ENCODE assay signal across 23 cellular contexts in genomic region chr1:72601035-72601674, GRCh38.
"Had no signal": no experiment of that assay in that cellular context is flagged by ENCODE, and none has a peak within 500 bp of the region (broad histone marks: within the 10 kb centered on the region; RNA-seq: fewer than 3 reads in every experiment).

No MANE protein-coding gene starts in this region.

- H3K9me3 ChIP-seq: gastrocnemius medialis, heart right ventricle, mucosa of descending colon, neutrophil, psoas muscle, sigmoid colon, testis, tibial nerve, upper lobe of right lung, vagina had no signal

- H3K27ac ChIP-seq: gastrocnemius medialis, heart right ventricle, neutrophil, psoas muscle, sigmoid colon, skin epidermis, testis, tibial nerve, upper lobe of right lung, vagina had no signal

- H3K27me3 Mint-ChIP-seq: dendritic cell treated with granulocyte-macrophage colony-stimulating factor and Interleukin-4, amounts not matched to agents 40 ng/mL and 50 ng/mL, for 4 days; effector memory CD8-positive, alpha-beta T cell; naive thymus-derived CD8-positive, alpha-beta T cell; stimulated activated naive B cell treated with anti-CD40 and anti-IgM and Interleukin-4, amounts not matched to agents 10 μg/mL and 1 μg/mL and 100 μg/mL, for 72 hours; stimulated activated naive CD8-positive, alpha-beta T cell treated with anti-CD3 and anti-CD28 coated beads, Interleukin-15, amount 100 ng/mL, for 72 hours had no signal

- H3K27ac Mint-ChIP-seq: dendritic cell treated with granulocyte-macrophage colony-stimulating factor and Interleukin-4, amounts not matched to agents 40 ng/mL and 50 ng/mL, for 4 days; effector memory CD8-positive, alpha-beta T cell; immature natural killer cell; naive thymus-derived CD8-positive, alpha-beta T cell; stimulated activated naive B cell treated with anti-CD40 and anti-IgM and Interleukin-4, amounts not matched to agents 10 μg/mL and 1 μg/mL and 100 μg/mL, for 72 hours; stimulated activated naive CD8-positive, alpha-beta T cell treated with anti-CD3 and anti-CD28 coated beads, Interleukin-15, amount 100 ng/mL, for 72 hours had no signal

- DNase-seq: effector memory CD8-positive, alpha-beta T cell; gastrocnemius medialis; heart right ventricle; immature natural killer cell; kidney; left cardiac atrium; mammary epithelial cell; mucosa of descending colon; naive thymus-derived CD8-positive, alpha-beta T cell; psoas muscle; retina; sigmoid colon; stimulated activated CD4-positive, alpha-beta T cell treated with anti-CD3 and anti-CD28 coated beads, Interleukin-2, amount 100 ng/mL, for 24 hours; stimulated activated CD4-positive, alpha-beta T cell treated with anti-CD3 and anti-CD28 coated beads, Interleukin-4, amount 100 ng/mL, for 4 hours; stimulated activated naive B cell treated with anti-CD40 and anti-IgM and Interleukin-4, amounts not matched to agents 10 μg/mL and 1 μg/mL and 100 μg/mL, for 72 hours; stimulated activated naive CD8-positive, alpha-beta T cell treated with anti-CD3 and anti-CD28 coated beads, Interleukin-15, amount 100 ng/mL, for 72 hours; testis; upper lobe of right lung had no signal

- H3K36me3 ChIP-seq: gastrocnemius medialis, heart right ventricle, neutrophil, sigmoid colon, tibial nerve, upper lobe of right lung, vagina had no signal

- H3K36me3 Mint-ChIP-seq: immature natural killer cell; naive thymus-derived CD8-positive, alpha-beta T cell; stimulated activated naive B cell treated with anti-CD40 and anti-IgM and Interleukin-4, amounts not matched to agents 10 μg/mL and 1 μg/mL and 100 μg/mL, for 72 hours had no signal

- H3K4me1 ChIP-seq: gastrocnemius medialis, psoas muscle, sigmoid colon, testis, tibial nerve, upper lobe of right lung, vagina had no signal

- H3K4me1 Mint-ChIP-seq: immature natural killer cell; naive thymus-derived CD8-positive, alpha-beta T cell; stimulated activated naive B cell treated with anti-CD40 and anti-IgM and Interleukin-4, amounts not matched to agents 10 μg/mL and 1 μg/mL and 100 μg/mL, for 72 hours; stimulated activated naive CD8-positive, alpha-beta T cell treated with anti-CD3 and anti-CD28 coated beads, Interleukin-15, amount 100 ng/mL, for 72 hours had no signal

- H3K27me3 ChIP-seq: gastrocnemius medialis, heart right ventricle, neutrophil, sigmoid colon, testis, tibial nerve, upper lobe of right lung, vagina had no signal

- H3K9me3 Mint-ChIP-seq: dendritic cell treated with granulocyte-macrophage colony-stimulating factor and Interleukin-4, amounts not matched to agents 40 ng/mL and 50 ng/mL, for 4 days; stimulated activated naive B cell treated with anti-CD40 and anti-IgM and Interleukin-4, amounts not matched to agents 10 μg/mL and 1 μg/mL and 100 μg/mL, for 72 hours; stimulated activated naive CD8-positive, alpha-beta T cell treated with anti-CD3 and anti-CD28 coated beads, Interleukin-15, amount 100 ng/mL, for 72 hours had no signal

- ATAC-seq: effector memory CD8-positive, alpha-beta T cell; gastrocnemius medialis; mucosa of descending colon; naive thymus-derived CD8-positive, alpha-beta T cell; psoas muscle; stimulated activated naive B cell treated with anti-CD40 and anti-IgM and Interleukin-4, amounts not matched to agents 10 μg/mL and 1 μg/mL and 100 μg/mL, for 72 hours; stimulated activated naive CD8-positive, alpha-beta T cell treated with anti-CD3 and anti-CD28 coated beads, Interleukin-15, amount 100 ng/mL, for 72 hours; upper lobe of right lung had no signal

- H3K4me3 Mint-ChIP-seq: dendritic cell treated with granulocyte-macrophage colony-stimulating factor and Interleukin-4, amounts not matched to agents 40 ng/mL and 50 ng/mL, for 4 days; effector memory CD8-positive, alpha-beta T cell; immature natural killer cell; naive thymus-derived CD8-positive, alpha-beta T cell; stimulated activated naive B cell treated with anti-CD40 and anti-IgM and Interleukin-4, amounts not matched to agents 10 μg/mL and 1 μg/mL and 100 μg/mL, for 72 hours; stimulated activated naive CD8-positive, alpha-beta T cell treated with anti-CD3 and anti-CD28 coated beads, Interleukin-15, amount 100 ng/mL, for 72 hours had no signal

- H3K4me3 ChIP-seq: gastrocnemius medialis, heart right ventricle, mucosa of descending colon, psoas muscle, sigmoid colon, skin epidermis, testis, tibial nerve, upper lobe of right lung, vagina had no signal
